Comparison of ENCODE assay signal across 9 cellular contexts in genomic region chr1:51192213-51192843, GRCh38. TPM values are rescaled to one million over a fixed set of nuclear protein-coding genes. Genes with fewer than 3 reads are reported as not detected.
DNase-seq lines count a peak whose midpoint lies in the region; ATAC-seq and TF ChIP-seq lines count a peak whose summit lies in the region.
"Had no signal": no experiment of that assay in that cellular context is flagged by ENCODE, and none has a peak within 500 bp of the region (broad histone marks: within the 10 kb centered on the region; RNA-seq: fewer than 3 reads in every experiment).

No MANE protein-coding gene starts in this region.

- ATAC-seq in heart right ventricle, result peak in 3 of 8 donors; percentile 43 to 65 (median 56)
- ATAC-seq in HG03175 (IDR thresholded peaks at IDR 0.05; ENCODE audit: unreplicated experiment), result no peak
- ATAC-seq in HG02642 (IDR thresholded peaks at IDR 0.05; ENCODE audit: poor library complexity, unreplicated experiment), result no peak

- no peak overlapping the region for H3K4me3 ChIP-seq in SJCRH30
- no peak overlapping the region for H3K4me3 ChIP-seq in heart right ventricle
- H3K4me3 ChIP-seq in retinal pigment epithelial cell (ENCODE audit: low read length), result no peak overlapping the region

- intact Hi-C loops in heart right ventricle (cut with DNase I), result loop anchor here in 8 of 10 donors (5.0 to 10.0 kb wide), 7 partner anchors 105 to 828 kb away; no protein-coding TSS in a partner anchor

- no peak overlapping the region for H3K4me3 Mint-ChIP-seq in activated naive CD8-positive, alpha-beta T cell treated with anti-CD3 and anti-CD28 coated beads for 36 hours
- H3K4me3 Mint-ChIP-seq: dendritic cell treated with granulocyte-macrophage colony-stimulating factor and Interleukin-4, amounts not matched to agents 40 ng/mL and 50 ng/mL, for 4 days had no signal

- H3K4me1 Mint-ChIP-seq in activated naive CD8-positive, alpha-beta T cell treated with anti-CD3 and anti-CD28 coated beads for 36 hours, result no peaks in the 10 kb centered on the region

- H3K9me3 ChIP-seq in SJCRH30 (replicated peaks) (no peaks in the 10 kb centered on the region), heart right ventricle (no peaks in the 10 kb centered on the region)

- no peak overlapping the region for H3K27ac Mint-ChIP-seq in activated naive CD8-positive, alpha-beta T cell treated with anti-CD3 and anti-CD28 coated beads for 36 hours
- H3K27ac Mint-ChIP-seq: dendritic cell treated with granulocyte-macrophage colony-stimulating factor and Interleukin-4, amounts not matched to agents 40 ng/mL and 50 ng/mL, for 4 days had no signal

- DNase-seq in Daoy (ENCODE audit: low read depth) (peak; percentile 68), KG1 (lab: John Stamatoyannopoulos, UW) (peak; percentile 72), SJCRH30 (peak; percentile 78 to 91), heart right ventricle (peak; percentile 20 to 67), retinal pigment epithelial cell (ENCODE audit: low read depth) (peak; percentile 8)
- peak; percentile 29 for DNase-seq in activated naive CD8-positive, alpha-beta T cell treated with anti-CD3 and anti-CD28 coated beads for 36 hours

- H3K4me1 ChIP-seq in SJCRH30 (peaks cover 4% of the 10 kb centered on the region; the same call in 1 of the 2 replicates), heart right ventricle (peaks cover 0 to 6% (median 0%) of the 10 kb centered on the region in 9 donors)

- TF ChIP-seq CTCF in heart right ventricle (IDR thresholded peaks at IDR 0.05), result peak; percentile 66 to 93 (median 84)
- TF ChIP-seq CTCF in retinal pigment epithelial cell (conservative IDR thresholded peaks at IDR 0.05; ENCODE audit: low read depth, low read length), result peak; percentile 91

- H3K27ac ChIP-seq in SJCRH30 (no peak overlapping the region), heart right ventricle (no peak overlapping the region)

- 22 to 30% methylated on average over 3 of the region's 3 CpGs for WGBS in heart right ventricle, 2 donors

- no peaks in the 10 kb centered on the region for H3K9me3 Mint-ChIP-seq in activated naive CD8-positive, alpha-beta T cell treated with anti-CD3 and anti-CD28 coated beads for 36 hours
- H3K9me3 Mint-ChIP-seq: dendritic cell treated with granulocyte-macrophage colony-stimulating factor and Interleukin-4, amounts not matched to agents 40 ng/mL and 50 ng/mL, for 4 days had no signal

- H3K27me3 ChIP-seq in SJCRH30, result no peaks in the 10 kb centered on the region
- no peaks in the 10 kb centered on the region for H3K27me3 ChIP-seq in heart right ventricle

- H3K36me3 ChIP-seq in SJCRH30 (no peaks in the 10 kb centered on the region), heart right ventricle (no peaks in the 10 kb centered on the region)

- peaks cover 6% of the 10 kb centered on the region for H3K27me3 Mint-ChIP-seq in activated naive CD8-positive, alpha-beta T cell treated with anti-CD3 and anti-CD28 coated beads for 36 hours

- no peaks in the 10 kb centered on the region for H3K36me3 Mint-ChIP-seq in activated naive CD8-positive, alpha-beta T cell treated with anti-CD3 and anti-CD28 coated beads for 36 hours

RNA-seq across cellular contexts. Expression of gene RNF11, which starts 43.7 kb away (rescaled TPM):
- 85.1 and 93.8 TPM in 2 replicates for total RNA-seq in Daoy (2014; rRNA removed; shearing (Covaris generic))
- 145 and 160 TPM in 2 replicates for total RNA-seq in SJCRH30 (2014; rRNA removed; shearing (Covaris generic))
- total RNA-seq in activated naive CD8-positive, alpha-beta T cell treated with anti-CD3 and anti-CD28 coated beads for 36 hours, result 10 to 100 TPM; 28.5 to 33.0 TPM
- total RNA-seq in heart right ventricle, result 100 to 1,000 TPM; 107 to 157 (median 115) TPM
- 10 to 100 TPM; 33.5 to 69.6 TPM for polyA plus RNA-seq in heart right ventricle

Comparison
In these comparisons a context has a peak if more than half of its experiments do, and no peak if none do; other contexts are left out.
1. DNase-seq: peak in every context shown above with its lines; median percentile 84 in SJCRH30; 72 in KG1; 68 in Daoy; 44 in heart right ventricle; 29 in activated naive CD8-positive, alpha-beta T cell treated with anti-CD3 and anti-CD28 coated beads for 36 hours; 8 in retinal pigment epithelial cell.